In the genomic region with DNA sequence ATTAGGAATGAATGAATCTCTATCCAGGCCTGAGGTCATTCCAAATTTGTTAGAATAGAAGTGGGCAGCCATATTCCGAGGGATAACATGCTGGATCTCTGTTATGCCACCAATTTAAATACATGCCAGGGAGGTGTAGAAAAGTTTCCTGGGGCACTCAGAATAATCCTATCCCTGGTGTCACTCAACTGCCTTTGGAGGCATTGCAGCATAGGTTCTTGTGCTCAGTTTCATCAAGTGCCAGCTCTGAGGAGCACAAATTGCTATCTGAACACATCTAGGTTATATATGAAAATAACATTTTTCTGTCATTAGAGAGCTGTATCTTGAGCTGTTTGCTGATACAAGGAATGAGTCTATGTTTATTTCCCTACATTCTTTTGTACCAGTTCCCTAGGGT, we compare ENCODE assay signal across 27 cellular contexts.
"Had no signal": no experiment of that assay in that cellular context is flagged by ENCODE, and none has a peak within 500 bp of the region (broad histone marks: within the 10 kb centered on the region; RNA-seq: fewer than 3 reads in every experiment).

No MANE protein-coding gene starts in this region.

- H3K4me3 Mint-ChIP-seq: activated CD4-positive, alpha-beta memory T cell treated with anti-CD3 and anti-CD28 coated beads, Interleukin-2, amount 10 ng/mL, durations not matched to agents 7 days and 5 days; activated CD4-positive, alpha-beta T cell treated with anti-CD3 and anti-CD28 coated beads, Interleukin-2, amount 10 ng/mL, durations not matched to agents 7 days and 5 days; activated naive CD8-positive, alpha-beta T cell; activated T-cell treated with anti-CD3 and anti-CD28 coated beads, Interleukin-2, amount 50 U/mL, for 24 hours; activated T-cell treated with anti-CD3 and anti-CD28 coated beads, Interleukin-2, amount 50 U/mL, for 72 hours; effector memory CD8-positive, alpha-beta T cell had no signal

- H3K27me3 Mint-ChIP-seq: activated CD4-positive, alpha-beta memory T cell treated with anti-CD3 and anti-CD28 coated beads, Interleukin-2, amount 10 ng/mL, durations not matched to agents 7 days and 5 days; activated CD4-positive, alpha-beta T cell treated with anti-CD3 and anti-CD28 coated beads, Interleukin-2, amount 10 ng/mL, durations not matched to agents 7 days and 5 days; activated naive CD8-positive, alpha-beta T cell; activated T-cell treated with anti-CD3 and anti-CD28 coated beads, Interleukin-2, amount 50 U/mL, for 24 hours; effector memory CD8-positive, alpha-beta T cell had no signal

- H3K27ac ChIP-seq: adrenal gland, brain microvascular endothelial cell, esophagus muscularis mucosa, foreskin keratinocyte, heart right ventricle had no signal

- H3K27ac Mint-ChIP-seq: activated CD4-positive, alpha-beta memory T cell treated with anti-CD3 and anti-CD28 coated beads, Interleukin-2, amount 10 ng/mL, durations not matched to agents 7 days and 5 days; activated CD4-positive, alpha-beta T cell treated with anti-CD3 and anti-CD28 coated beads, Interleukin-2, amount 10 ng/mL, durations not matched to agents 7 days and 5 days; activated naive CD8-positive, alpha-beta T cell; activated T-cell treated with anti-CD3 and anti-CD28 coated beads, Interleukin-2, amount 50 U/mL, for 24 hours; activated T-cell treated with anti-CD3 and anti-CD28 coated beads, Interleukin-2, amount 50 U/mL, for 72 hours; effector memory CD8-positive, alpha-beta T cell had no signal

- H3K9me3 Mint-ChIP-seq: activated CD4-positive, alpha-beta memory T cell treated with anti-CD3 and anti-CD28 coated beads, Interleukin-2, amount 10 ng/mL, durations not matched to agents 7 days and 5 days; activated CD4-positive, alpha-beta T cell treated with anti-CD3 and anti-CD28 coated beads, Interleukin-2, amount 10 ng/mL, durations not matched to agents 7 days and 5 days; activated T-cell treated with anti-CD3 and anti-CD28 coated beads, Interleukin-2, amount 50 U/mL, for 24 hours had no signal

- DNase-seq: activated CD4-positive, alpha-beta memory T cell treated with anti-CD3 and anti-CD28 coated beads, Interleukin-2, amount 10 ng/mL, durations not matched to agents 7 days and 5 days; activated CD4-positive, alpha-beta T cell treated with anti-CD3 and anti-CD28 coated beads for 1 hour; activated CD4-positive, alpha-beta T cell treated with anti-CD3 and anti-CD28 coated beads for 4 hours; activated CD4-positive, alpha-beta T cell treated with anti-CD3 and anti-CD28 coated beads, Interleukin-2, amount 10 ng/mL, durations not matched to agents 7 days and 5 days; activated CD4-positive, alpha-beta T cell treated with anti-CD3 and anti-CD28 coated beads, Interleukin-2, amount 50 U/mL, for 4 hours; activated CD8-positive, alpha-beta memory T cell treated with anti-CD3 and anti-CD28 coated beads, Interleukin-2, amount 50 U/mL, for 48 hours; activated effector memory CD4-positive, alpha-beta T cell treated with Interleukin-2 at 50 U/mL for 16 hours; activated gamma-delta T cell treated with Interleukin-2 at 50 U/mL for 16 hours; activated naive CD4-positive, alpha-beta T cell treated with anti-CD3 and anti-CD28 coated beads, Interleukin-2, amount 50 U/mL, for 16 hours; activated naive CD4-positive, alpha-beta T cell treated with Interleukin-2 at 50 U/mL for 16 hours; activated T-cell treated with anti-CD3 and anti-CD28 coated beads for 4 hours; activated T-cell treated with anti-CD3 and anti-CD28 coated beads, Interleukin-2, amount 50 U/mL, for 24 hours; activated T-cell treated with anti-CD3 and anti-CD28 coated beads, Interleukin-2, amount 50 U/mL, for 72 hours; adrenal gland; brain microvascular endothelial cell; caudate nucleus; cortex of kidney; dermis blood vessel endothelial cell; effector CD4-positive, alpha-beta T cell; effector memory CD8-positive, alpha-beta T cell; erythroblast; foreskin keratinocyte; heart right ventricle; T-helper 2 cell had no signal

- ATAC-seq: activated T-cell treated with anti-CD3 and anti-CD28 coated beads, Interleukin-2, amount 50 U/mL, for 72 hours; effector memory CD8-positive, alpha-beta T cell; foreskin keratinocyte; heart right ventricle had no signal

- H3K36me3 ChIP-seq: adrenal gland, brain microvascular endothelial cell, esophagus muscularis mucosa, gastroesophageal sphincter, heart right ventricle had no signal

- H3K9me3 ChIP-seq: adrenal gland, esophagus muscularis mucosa, gastroesophageal sphincter had no signal

- H3K4me3 ChIP-seq: adrenal gland, esophagus muscularis mucosa, gastroesophageal sphincter, heart right ventricle had no signal

- H3K27me3 ChIP-seq: adrenal gland, brain microvascular endothelial cell, esophagus muscularis mucosa, foreskin keratinocyte, gastroesophageal sphincter, heart right ventricle had no signal

- H3K36me3 Mint-ChIP-seq: activated naive CD8-positive, alpha-beta T cell had no signal

- H3K4me1 Mint-ChIP-seq: activated CD4-positive, alpha-beta memory T cell treated with anti-CD3 and anti-CD28 coated beads, Interleukin-2, amount 10 ng/mL, durations not matched to agents 7 days and 5 days; activated CD4-positive, alpha-beta T cell treated with anti-CD3 and anti-CD28 coated beads, Interleukin-2, amount 10 ng/mL, durations not matched to agents 7 days and 5 days had no signal

- H3K4me1 ChIP-seq: adrenal gland, foreskin keratinocyte had no signal
